Comparison of ENCODE assay signal across 28 cellular contexts in genomic region chr13:35765941-35766340, GRCh38.
DNase-seq lines count a peak whose midpoint lies in the region; ATAC-seq and TF ChIP-seq lines count a peak whose summit lies in the region.
"Had no signal": no experiment of that assay in that cellular context is flagged by ENCODE, and none has a peak within 500 bp of the region (broad histone marks: within the 10 kb centered on the region; RNA-seq: fewer than 3 reads in every experiment).

No MANE protein-coding gene starts in this region.

- H3K36me3 ChIP-seq in neural cell (ENCODE audit: insufficient read depth, low read length): no peaks in the 10 kb centered on the region

- peaks cover 5% of the 10 kb centered on the region for H3F3A ChIP-seq in neural cell (ENCODE audit: insufficient read depth, low read length, poor library complexity, severe bottlenecking)

- no peaks in the 10 kb centered on the region for H3K9me2 ChIP-seq in neural cell (ENCODE audit: insufficient read depth, low read length)

- no peak overlapping the region for H3K4me2 ChIP-seq in neural cell (ENCODE audit: low read length)
- H3K4me2 ChIP-seq: KMS-11 had no signal

- H3K4me1 Mint-ChIP-seq in brain: peaks cover 56% of the 10 kb centered on the region
- H3K4me1 Mint-ChIP-seq: B cell; CD14-positive monocyte; CD8-positive, alpha-beta memory T cell had no signal

- H3K4me3 ChIP-seq in neural cell (ENCODE audit: low read length): no peak overlapping the region

- H3K4me3 Mint-ChIP-seq in brain: no peak overlapping the region
- H3K4me3 Mint-ChIP-seq: B cell; CD14-positive monocyte; CD8-positive, alpha-beta memory T cell had no signal

- no peaks in the 10 kb centered on the region for H3K9me3 Mint-ChIP-seq in brain

- TF ChIP-seq EP300 in neural cell (conservative IDR thresholded peaks at IDR 0.05; ENCODE audit: poor library complexity, severe bottlenecking): no peak

- ATAC-seq in GM19023 (IDR thresholded peaks at IDR 0.05; ENCODE audit: unreplicated experiment): no peak
- ATAC-seq: PC-3, SK-N-SH treated with all-trans-retinoic acid at 6 μM for 48 hours had no signal

- no peaks in the 10 kb centered on the region for H3K27me3 ChIP-seq in neural cell (ENCODE audit: insufficient read depth, low read depth, low read length)

- no peaks in the 10 kb centered on the region for H3K9me3 ChIP-seq in neural cell (ENCODE audit: low read length)

- peak overlapping the region in 4 of 5 experiments; percentile 3 to 33 (median 20) for H3K27ac Mint-ChIP-seq in brain
- H3K27ac Mint-ChIP-seq: B cell; CD14-positive monocyte; CD8-positive, alpha-beta memory T cell had no signal

- H3K36me3 Mint-ChIP-seq in brain: no peaks in the 10 kb centered on the region
- H3K36me3 Mint-ChIP-seq: CD14-positive monocyte; CD8-positive, alpha-beta memory T cell had no signal

- no peak overlapping the region for H2AFZ ChIP-seq in neural cell (ENCODE audit: low read depth, low read length)

- no peak overlapping the region for H3K27ac ChIP-seq in neural cell (ENCODE audit: low read length)
- H3K27ac ChIP-seq: 22Rv1, KMS-11 had no signal

- H4K20me1 ChIP-seq in neural cell (ENCODE audit: insufficient read depth): no peaks in the 10 kb centered on the region

- TF ChIP-seq RAD21 in neural cell (conservative IDR thresholded peaks at IDR 0.05): no peak

- peak; percentile 51 for DNase-seq in NCI-H1694 treated with DMSO at 0.1 percent for 48 hours (lab: John Stamatoyannopoulos, UW)
- no peak for DNase-seq in NCI-H1694 (lab: John Stamatoyannopoulos, UW)
- no peak for DNase-seq in NCI-H1436 (lab: John Stamatoyannopoulos, UW)
- DNase-seq in HT-29 (ENCODE audit: low spot score): no peak
- no peak for DNase-seq in EL
- DNase-seq: CD8-positive, alpha-beta memory T cell; DMS 273 treated with DMSO at 0.1 percent for 48 hours; DMS79; GF-D8; HCEC 1CT; MM.1S; NCI-H1048; NCI-H1417; NCI-H187 treated with DMSO at 0.1 percent for 48 hours; NCI-H2171 treated with DMSO at 0.1 percent for 48 hours; NCI-H345; NCI-H510A treated with DMSO at 0.1 percent for 48 hours; NCI-H748 treated with DMSO at 0.1 percent for 48 hours; NK-92 treated with Interleukin-12 subunit alpha and Interleukin-12 subunit beta, amount 100 ng/mL, for 24 hours; PC-3 had no signal

- TF ChIP-seq CTCF in brain (conservative IDR thresholded peaks at IDR 0.05): no peak
- TF ChIP-seq CTCF in neural cell (IDR thresholded peaks at IDR 0.05; ENCODE audit: poor library complexity, severe bottlenecking): no peak

- H3K27me3 Mint-ChIP-seq in brain: no peaks in the 10 kb centered on the region
- H3K27me3 Mint-ChIP-seq: B cell; CD8-positive, alpha-beta memory T cell had no signal

- no peak overlapping the region for H3K9ac ChIP-seq in neural cell (ENCODE audit: low read length)
- H3K9ac ChIP-seq: KMS-11 had no signal

- H3K79me2 ChIP-seq in neural cell (replicated peaks; ENCODE audit: insufficient read depth, low read length): no peaks in the 10 kb centered on the region

TF ChIP-seq in neural cell, 6 proteins besides CTCF, POLR2A, EP300 and RAD21:
- TF ChIP-seq REST (IDR thresholded peaks at IDR 0.05; ENCODE audit: borderline replicate concordance): no peak
- no peak for TF ChIP-seq MXI1 (conservative IDR thresholded peaks at IDR 0.05; ENCODE audit: poor library complexity, severe bottlenecking)
- peak; percentile 40 for TF ChIP-seq POLR2AphosphoS5 (IDR thresholded peaks at IDR 0.05)
